13 cellular contexts compared by ENCODE assay signal in the genomic region with DNA sequence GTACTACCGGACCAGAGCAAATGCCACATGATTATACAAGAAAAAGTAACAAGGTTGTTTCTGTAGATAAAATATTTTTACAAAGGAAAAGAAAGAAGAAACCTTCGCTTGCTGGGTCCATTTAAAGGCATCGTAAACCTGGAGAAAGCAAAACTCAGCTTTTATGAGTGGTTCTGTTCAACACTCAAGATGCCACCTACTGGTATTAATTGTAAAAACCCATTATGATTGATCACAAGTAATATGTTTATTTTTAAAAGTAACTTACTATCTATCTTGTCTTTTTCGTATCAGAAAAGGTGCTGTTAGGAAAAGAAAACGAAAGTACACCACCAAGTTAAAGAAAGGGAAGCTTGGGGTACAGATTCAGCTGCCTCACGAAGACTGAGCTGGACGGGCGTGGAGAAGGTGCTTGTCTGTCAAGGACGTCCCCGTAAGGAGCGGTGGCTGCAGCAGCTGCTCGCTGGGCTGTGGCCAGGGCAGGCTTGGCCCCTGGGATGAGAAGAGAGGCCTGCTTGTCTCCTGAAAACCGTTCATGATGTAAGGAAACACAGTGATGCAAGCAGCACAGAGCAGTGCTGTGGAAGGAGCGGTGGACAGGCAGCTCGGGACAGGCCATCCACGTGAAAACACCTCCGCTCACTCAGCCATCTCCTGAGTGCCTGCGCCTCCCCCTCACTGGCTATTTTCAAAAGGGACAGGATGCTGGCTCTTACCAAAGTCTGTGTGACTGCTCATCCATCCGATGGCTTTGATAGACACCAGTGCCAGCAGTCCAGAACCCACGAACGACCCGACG. TPM values are rescaled to one million over a fixed set of nuclear protein-coding genes. Genes with fewer than 3 reads are reported as not detected.
A peak's percentile ranks its signal among the peaks of the same experiment; 100 is the strongest.
DNase-seq lines count a peak whose midpoint lies in the region; ATAC-seq, FAIRE-seq and TF ChIP-seq lines count a peak whose summit lies in the region.
"Had no signal": no experiment of that assay in that cellular context is flagged by ENCODE, and none has a peak within 500 bp of the region (broad histone marks: within the 10 kb centered on the region; RNA-seq: fewer than 3 reads in every experiment).

No MANE protein-coding gene starts in this region.

- DNase-seq in H9 (no peak), dermis blood vessel endothelial cell (peak; percentile 60), psoas muscle (peak; percentile 57 to 87), suprapubic skin (ENCODE audit: low spot score in 2 of 2) (no peak), pancreas (no peak), HT-29 (ENCODE audit: low spot score) (no peak)
- DNase-seq: GDM1; HCEC 1CT; stimulated activated naive CD8-positive, alpha-beta T cell treated with anti-CD3 and anti-CD28 coated beads, Interleukin-15, amount 100 ng/mL, for 72 hours had no signal

- no peak overlapping the region for H4K5ac ChIP-seq in H9 (ENCODE audit: insufficient read length, low read depth, low read length)

- H2BK5ac ChIP-seq in H9 (ENCODE audit: insufficient read length, low read length): no peak overlapping the region

- H2BK15ac ChIP-seq in H9 (ENCODE audit: low read depth, low read length): no peak overlapping the region

- no peak for TF ChIP-seq EP300 in suprapubic skin (IDR thresholded peaks at IDR 0.05)

- H3K4ac ChIP-seq in H9 (ENCODE audit: low read depth, low read length): no peak overlapping the region

- H2AK5ac ChIP-seq in H9 (ENCODE audit: insufficient read length, low read length): no peak overlapping the region

- H3K4me2 ChIP-seq in H9 (ENCODE audit: insufficient read depth, insufficient read length, low read length): no peak overlapping the region

- H3K9me3 Mint-ChIP-seq in H9: no peaks in the 10 kb centered on the region
- H3K9me3 Mint-ChIP-seq: stimulated activated naive CD8-positive, alpha-beta T cell treated with anti-CD3 and anti-CD28 coated beads, Interleukin-15, amount 100 ng/mL, for 72 hours had no signal

- no CpG with 5 or more reads among the region's 23 CpGs for WGBS in H9 (ENCODE audit: extremely low coverage, insufficient read length, low lambda C conversion rate)
- WGBS in psoas muscle, 3 donors: 47 to 57% (median 54%) methylated on average over 23 of the region's 23 CpGs
- WGBS in suprapubic skin: 86% methylated on average over 23 of the region's 23 CpGs
- 84 to 87% methylated on average over 23 of the region's 23 CpGs for WGBS in pancreas, 2 donors

- no peak overlapping the region for H3K18ac ChIP-seq in H9 (ENCODE audit: insufficient read length, low read depth, low read length)

- no peak overlapping the region for H4K91ac ChIP-seq in H9 (ENCODE audit: insufficient read length, low read depth, low read length)

- TF ChIP-seq CTCF in GM12873 (IDR thresholded peaks at IDR 0.05; ENCODE audit: insufficient read depth, low read depth, low read length, missing control alignments) (peak; percentile 26), H9 (conservative IDR thresholded peaks at IDR 0.05) (peak; percentile 45; the same call in 2 of the 3 replicates), psoas muscle (IDR thresholded peaks at IDR 0.05) (peak; percentile 21), suprapubic skin (IDR thresholded peaks at IDR 0.05) (no peak), pancreas (IDR thresholded peaks at IDR 0.05) (no peak)

- H3K4me1 Mint-ChIP-seq in H9: peaks cover 14 to 27% of the 10 kb centered on the region in 2 experiments

- TF ChIP-seq POLR2A in suprapubic skin (IDR thresholded peaks at IDR 0.05): no peak

- H3K4me3 Mint-ChIP-seq in H9: no peak overlapping the region
- H3K4me3 Mint-ChIP-seq: stimulated activated naive CD8-positive, alpha-beta T cell treated with anti-CD3 and anti-CD28 coated beads, Interleukin-15, amount 100 ng/mL, for 72 hours had no signal

- H4K8ac ChIP-seq in H9 (replicated peaks; ENCODE audit: insufficient read length, low read depth, low read length): no peak overlapping the region

- ATAC-seq in psoas muscle: peak; percentile 47 to 66 (median 60)
- no peak for ATAC-seq in GM21528 (IDR thresholded peaks at IDR 0.05; ENCODE audit: low FRiP score, unreplicated experiment)
- ATAC-seq in pancreas: no peak

- H3K23me2 ChIP-seq in H9 (ENCODE audit: insufficient read length, low read depth, low read length, poor library complexity, severe bottlenecking): no peaks in the 10 kb centered on the region

- H3K4me3 ChIP-seq in psoas muscle: no peak overlapping the region
- H3K4me3 ChIP-seq in suprapubic skin: no peak overlapping the region
- no peak overlapping the region for H3K4me3 ChIP-seq in pancreas

- peaks cover 2% of the 10 kb centered on the region; the same call in 1 of the 2 replicates for H3K79me2 ChIP-seq in H9 (ENCODE audit: insufficient read depth, low read length)

- H3K79me1 ChIP-seq in H9 (ENCODE audit: insufficient read depth, low read depth, low read length, poor library complexity, severe bottlenecking): peaks cover 5% of the 10 kb centered on the region

- H3K23ac ChIP-seq in H9 (ENCODE audit: insufficient read length, low read depth, low read length): no peak overlapping the region

- H4K20me1 ChIP-seq in H9 (ENCODE audit: control insufficient read depth, insufficient read depth, insufficient read length): no peaks in the 10 kb centered on the region

- H2BK120ac ChIP-seq in H9 (ENCODE audit: low read depth, low read length, poor library complexity, severe bottlenecking): no peak overlapping the region

- no peak overlapping the region for H2BK12ac ChIP-seq in H9 (ENCODE audit: insufficient read length, low read depth, low read length)

- H3K4me1 ChIP-seq in H9 (ENCODE audit: insufficient read depth, low read length) (no peaks in the 10 kb centered on the region), psoas muscle (peaks cover 72% of the 10 kb centered on the region), suprapubic skin (no peaks in the 10 kb centered on the region), pancreas (no peaks in the 10 kb centered on the region)

- H3K27ac ChIP-seq in H9 (ENCODE audit: insufficient read length, low read depth, low read length) (no peak overlapping the region), psoas muscle (peak overlapping the region; percentile 78), suprapubic skin (no peak overlapping the region), pancreas (no peak overlapping the region)

- H3K9ac ChIP-seq in H9 (ENCODE audit: extremely low read depth, insufficient read length, low read length): no peak overlapping the region

- H3T11ph ChIP-seq in H9 (ENCODE audit: low read length): no peak overlapping the region

- H3K56ac ChIP-seq in H9 (ENCODE audit: insufficient read length, low read depth, low read length): no peak overlapping the region

- FAIRE-seq in pancreas (lab: Jason Lieb, UNC): no peak
- FAIRE-seq: keratinocyte had no signal

- H2BK20ac ChIP-seq in H9 (ENCODE audit: low read depth, low read length, poor library complexity, severe bottlenecking): no peak overlapping the region

- peaks cover 6 to 63% of the 10 kb centered on the region in 2 donors for H3K36me3 ChIP-seq in psoas muscle (ENCODE audit: insufficient read depth in 1 of 2, low read depth in 1 of 2)
- peaks cover 75% of the 10 kb centered on the region for H3K36me3 ChIP-seq in suprapubic skin
- peaks cover 6 to 57% (median 9%) of the 10 kb centered on the region in 3 donors for H3K36me3 ChIP-seq in pancreas

- H3K27me3 ChIP-seq in H9 (ENCODE audit: insufficient read depth, low read length) (no peaks in the 10 kb centered on the region), psoas muscle (ENCODE audit: insufficient read depth in 3 of 3, low read length in 2 of 3) (no peaks in the 10 kb centered on the region), suprapubic skin (no peaks in the 10 kb centered on the region), pancreas (no peaks in the 10 kb centered on the region)

- peaks cover 39 to 83% (median 82%) of the 10 kb centered on the region in 3 experiments for H3K36me3 Mint-ChIP-seq in H9 (ENCODE audit: insufficient read depth in 1 of 3, low read depth in 3 of 3)

- peak overlapping the region in 1 of 3 experiments; percentile 51; a peak in 2 of 7 replicates for H3K27ac Mint-ChIP-seq in H9
- H3K27ac Mint-ChIP-seq: stimulated activated naive CD8-positive, alpha-beta T cell treated with anti-CD3 and anti-CD28 coated beads, Interleukin-15, amount 100 ng/mL, for 72 hours had no signal

- no peaks in the 10 kb centered on the region for H3K9me3 ChIP-seq in H9 (ENCODE audit: control insufficient read depth, low read depth, low read length)
- no peaks in the 10 kb centered on the region for H3K9me3 ChIP-seq in psoas muscle
- no peaks in the 10 kb centered on the region for H3K9me3 ChIP-seq in suprapubic skin
- no peaks in the 10 kb centered on the region for H3K9me3 ChIP-seq in pancreas

- H3K27me3 Mint-ChIP-seq in H9 (ENCODE audit: low read depth): peaks cover 1% of the 10 kb centered on the region; the same call in 1 of the 2 replicates
- H3K27me3 Mint-ChIP-seq: stimulated activated naive CD8-positive, alpha-beta T cell treated with anti-CD3 and anti-CD28 coated beads, Interleukin-15, amount 100 ng/mL, for 72 hours had no signal

- H3K14ac ChIP-seq in H9 (ENCODE audit: insufficient read depth, low read length): no peak overlapping the region

- intact Hi-C loops in psoas muscle (cut with DNase I) (no loop called here), pancreas (cut with DNase I) (no loop called here)

- H2AFZ ChIP-seq in H9 (ENCODE audit: low read length): no peak overlapping the region

RNA-seq across cellular contexts. Expression of gene SLC15A4, which starts 25.0 kb away (rescaled TPM):
- total RNA-seq in H9 (2021): 21.6 and 23.0 TPM in 2 replicates
- total RNA-seq in dermis blood vessel endothelial cell: 30.2 and 36.9 TPM in 2 replicates
- total RNA-seq in psoas muscle: 10 to 100 TPM; 21.9 to 54.0 (median 31.9) TPM
- 10 to 100 TPM; 26.9 to 39.7 (median 30.2) TPM for polyA plus RNA-seq in psoas muscle
- total RNA-seq in suprapubic skin: 10 to 100 TPM; 35.2 to 51.7 (median 45.6) TPM
- 10 to 100 TPM in 4 of 6 donors, 1 to 10 TPM in 2; 8.8 to 14.5 (median 10.6) TPM for total RNA-seq in pancreas
- polyA plus RNA-seq in pancreas: 10 to 100 TPM in 1 of 2 donors, 1 to 10 TPM in 1; 6.8 to 14.7 TPM
- 17.9 and 30.4 TPM in 2 replicates for total RNA-seq in HT-29 (2014; rRNA removed; shearing (Covaris generic))

RNA-seq across cellular contexts. Expression of gene GLT1D1, which starts 54.5 kb away (rescaled TPM):
- total RNA-seq in H9 (2021): 6.7 and 7.0 TPM in 2 replicates
- not detected in 2 replicates for total RNA-seq in dermis blood vessel endothelial cell
- 1 to 10 TPM in 3 of 4 donors, under 1 TPM in 1; 0.32 to 3.1 (median 2.0) TPM for total RNA-seq in psoas muscle
- polyA plus RNA-seq in psoas muscle: under 1 TPM; 0.51 to 0.95 (median 0.60) TPM
- total RNA-seq in suprapubic skin: 1 to 10 TPM in 3 of 4 donors, under 1 TPM in 1; 0.57 to 2.9 (median 1.4) TPM
- under 1 TPM; 0.12 to 0.95 (median 0.26) TPM for total RNA-seq in pancreas
- 1 to 10 TPM in 1 of 2 donors, under 1 TPM in 1; 0.27 to 1.3 TPM for polyA plus RNA-seq in pancreas
- not detected in 2 replicates for total RNA-seq in HT-29 (2014; rRNA removed; shearing (Covaris generic))
- total RNA-seq: NCI-H460 had no signal
- polyA plus RNA-seq: keratinocyte had no signal

Comparison
In these comparisons a context has a peak if more than half of its experiments do, and no peak if none do; other contexts are left out.
1. CTCF ChIP-seq: peak in GM12873 (single experiment), H9 (single experiment) and psoas muscle (single experiment); none in suprapubic skin (0 of 2) and pancreas (0 of 4).
2. DNase-seq: peak in dermis blood vessel endothelial cell (single experiment) and psoas muscle (2 of 2); none in H9 (single experiment), suprapubic skin (0 of 2), pancreas (0 of 6) and HT-29 (single experiment).
3. ATAC-seq: peak in psoas muscle (4 of 4); none in GM21528 (single experiment) and pancreas (0 of 4).